8 cellular contexts compared by ENCODE assay signal in genomic region chr21:38853421-38853919, GRCh38. TPM values are rescaled to one million over a fixed set of nuclear protein-coding genes. Genes with fewer than 3 reads are reported as not detected.
DNase-seq lines count a peak whose midpoint lies in the region; ATAC-seq and TF ChIP-seq lines count a peak whose summit lies in the region.

No MANE protein-coding gene starts in this region.

- H3K27ac ChIP-seq in brain microvascular endothelial cell (peak overlapping the region; percentile 39), skeletal muscle tissue (ENCODE audit: low read depth, low read length) (peak overlapping the region; percentile 92)

- H3K9me3 ChIP-seq in skeletal muscle tissue (ENCODE audit: control insufficient read depth in 3 of 3, low read length in 3 of 3) = no peaks in the 10 kb centered on the region

- H3K36me3 ChIP-seq in brain microvascular endothelial cell (replicated peaks) = no peaks in the 10 kb centered on the region
- H3K36me3 ChIP-seq in skeletal muscle tissue (ENCODE audit: control insufficient read depth in 3 of 3, insufficient read depth in 3 of 3, low read length in 3 of 3) = no peaks in the 10 kb centered on the region

- peaks cover 16 to 36% (median 31%) of the 10 kb centered on the region in 3 donors for H3K4me1 ChIP-seq in skeletal muscle tissue (ENCODE audit: control insufficient read depth in 3 of 3, insufficient read depth in 3 of 3, low read length in 3 of 3)

- DNase-seq in AG08395 (ENCODE audit: low spot score) (peak; percentile 51), M059J (ENCODE audit: low read depth) (peak; percentile 97), brain microvascular endothelial cell (peak; percentile 95), COLO829 (ENCODE audit: low spot score) (no peak), superior temporal gyrus (ENCODE audit: extremely low spot score) (no peak)
- no peak for DNase-seq in central memory CD4-positive, alpha-beta T cell

- peak; percentile 54 for ATAC-seq in GM21390 (IDR thresholded peaks at IDR 0.05; ENCODE audit: unreplicated experiment)

- H3K9ac ChIP-seq in skeletal muscle tissue (ENCODE audit: low read depth in 1 of 3, low read length in 3 of 3) = peak overlapping the region in 1 of 3 donors; percentile 38

- TF ChIP-seq CTCF in brain microvascular endothelial cell (IDR thresholded peaks at IDR 0.05; ENCODE audit: low read depth, low read length, missing control alignments) = no peak

- H3K4me3 ChIP-seq in brain microvascular endothelial cell (ENCODE audit: low read depth, low read length) (no peak overlapping the region), skeletal muscle tissue (ENCODE audit: low read length in 3 of 3) (peak overlapping the region in 1 of 3 donors; percentile 16)

- in situ Hi-C loops in brain microvascular endothelial cell (cut with HindIII; ENCODE audit: low pct_ligation_motif_present, low sequenced_read_pairs) = no loop called here

- H3K27me3 ChIP-seq in brain microvascular endothelial cell (replicated peaks) (no peaks in the 10 kb centered on the region), skeletal muscle tissue (ENCODE audit: control insufficient read depth in 3 of 3, insufficient read depth in 3 of 3, low read length in 3 of 3) (no peaks in the 10 kb centered on the region)

RNA-seq across cellular contexts. Expression of gene ETS2, which starts 47.7 kb away (rescaled TPM):
- total RNA-seq in M059J (2014; rRNA removed; shearing (Covaris generic)) = 27.9 and 37.8 TPM in 2 replicates
- total RNA-seq in skeletal muscle tissue = 20.9 TPM

Comparison
In these comparisons a context has a peak if more than half of its experiments do, and no peak if none do; other contexts are left out.
1. DNase-seq: peak in AG08395 (single experiment), M059J (single experiment) and brain microvascular endothelial cell (single experiment); none in COLO829 (single experiment), central memory CD4-positive, alpha-beta T cell (single experiment) and superior temporal gyrus (single experiment).